Comparison of ENCODE assay signal across 13 cellular contexts in the genomic region with DNA sequence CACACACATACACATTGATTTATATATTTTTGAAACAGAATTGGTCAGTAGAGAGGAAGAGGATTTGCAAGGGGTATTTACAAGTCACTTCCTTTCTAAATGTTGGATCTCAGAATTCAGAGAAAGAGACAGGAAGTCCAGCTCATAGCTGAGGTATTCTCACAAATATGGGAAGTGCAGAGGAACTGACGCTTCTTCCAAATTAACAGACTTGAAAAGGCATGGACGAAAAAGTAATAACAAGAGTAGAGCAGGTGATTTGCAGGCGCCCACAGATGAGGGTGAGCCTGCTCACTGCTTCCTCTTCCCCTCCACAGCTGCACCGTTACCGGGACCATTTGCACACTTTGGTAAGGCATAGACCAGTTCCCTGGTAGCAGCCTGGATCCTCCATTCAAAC.
DNase-seq lines count a peak whose midpoint lies in the region; ATAC-seq, FAIRE-seq and TF ChIP-seq lines count a peak whose summit lies in the region.
"Had no signal": no experiment of that assay in that cellular context is flagged by ENCODE, and none has a peak within 500 bp of the region (broad histone marks: within the 10 kb centered on the region; RNA-seq: fewer than 3 reads in every experiment).

No MANE protein-coding gene starts in this region.

- H4K8ac ChIP-seq in mesenchymal stem cell (ENCODE audit: low read length): peak overlapping the region; percentile 82

- H3K79me1 ChIP-seq in mesenchymal stem cell (replicated peaks; ENCODE audit: low read length, poor library complexity, severe bottlenecking): peaks cover 19% of the 10 kb centered on the region

- no peak overlapping the region for H2BK15ac ChIP-seq in mesenchymal stem cell (ENCODE audit: low read depth, poor library complexity, severe bottlenecking)

- no peaks in the 10 kb centered on the region for H3K9me3 Mint-ChIP-seq in astrocyte (ENCODE audit: unreplicated experiment)

- H2BK5ac ChIP-seq in mesenchymal stem cell (ENCODE audit: low read depth, low read length, poor library complexity, severe bottlenecking): no peak overlapping the region

- TF ChIP-seq CTCF in astrocyte (IDR thresholded peaks at IDR 0.05; ENCODE audit: insufficient read depth, low read depth, low read length): no peak

- H3K27me3 ChIP-seq in astrocyte (ENCODE audit: insufficient read depth, low read length) (no peaks in the 10 kb centered on the region), mesenchymal stem cell (ENCODE audit: control insufficient read depth in 1 of 2, insufficient read depth in 1 of 2, low read length in 2 of 2) (no peaks in the 10 kb centered on the region)
- H3K27me3 ChIP-seq: pancreas had no signal

- no peak overlapping the region for H3K4me3 Mint-ChIP-seq in astrocyte (ENCODE audit: unreplicated experiment)

- peak; percentile 13 for FAIRE-seq in astrocyte (lab: Jason Lieb, UNC)
- FAIRE-seq: pancreas had no signal

- H3K4me1 ChIP-seq in astrocyte (ENCODE audit: insufficient read depth, low read length) (peaks cover 4% of the 10 kb centered on the region), mesenchymal stem cell (ENCODE audit: control insufficient read depth, insufficient read depth, low read depth, low read length) (peaks cover 4% of the 10 kb centered on the region)

- no peak overlapping the region for H2BK120ac ChIP-seq in mesenchymal stem cell (ENCODE audit: low read depth, low read length)

- no peak overlapping the region for H3K23ac ChIP-seq in mesenchymal stem cell (ENCODE audit: low read length in 2 of 2)

- no peak overlapping the region for H3K4ac ChIP-seq in mesenchymal stem cell (ENCODE audit: low read depth in 1 of 2, low read length in 2 of 2)

- no peaks in the 10 kb centered on the region for H4K20me1 ChIP-seq in astrocyte (ENCODE audit: insufficient read depth, low read length)

- H3K18ac ChIP-seq in mesenchymal stem cell (ENCODE audit: low read depth in 1 of 2, low read length in 2 of 2): peak overlapping the region in 1 of 2 experiments; percentile 85

- peak overlapping the region; percentile 16 for H3K27ac Mint-ChIP-seq in astrocyte (ENCODE audit: unreplicated experiment)

- H4K91ac ChIP-seq in mesenchymal stem cell (ENCODE audit: low read length): no peak overlapping the region

- peaks cover 12% of the 10 kb centered on the region for H3K4me1 Mint-ChIP-seq in astrocyte (ENCODE audit: low read depth, unreplicated experiment)

- H3K36me3 ChIP-seq in astrocyte (ENCODE audit: insufficient read depth, low read length) (no peaks in the 10 kb centered on the region), mesenchymal stem cell (ENCODE audit: control insufficient read depth in 1 of 2, insufficient read depth in 2 of 2, low read depth in 1 of 2, low read length in 2 of 2) (no peaks in the 10 kb centered on the region)
- H3K36me3 ChIP-seq: pancreas had no signal

- peaks cover 6% of the 10 kb centered on the region for H3K36me3 Mint-ChIP-seq in astrocyte (ENCODE audit: low read depth, unreplicated experiment)

- no peak overlapping the region for H2AK5ac ChIP-seq in mesenchymal stem cell (ENCODE audit: low read length, severe bottlenecking)

- H3K9ac ChIP-seq in astrocyte (ENCODE audit: low read length): no peak overlapping the region
- no peak overlapping the region for H3K9ac ChIP-seq in mesenchymal stem cell (ENCODE audit: low read length)

- H3K79me2 ChIP-seq in astrocyte (ENCODE audit: insufficient read depth, low read length): no peaks in the 10 kb centered on the region

- H3K27me3 Mint-ChIP-seq in astrocyte (ENCODE audit: low read depth, unreplicated experiment): no peaks in the 10 kb centered on the region

- 15% methylated on average over 5 of the region's 5 CpGs for WGBS in mesenchymal stem cell

- H3K4me3 ChIP-seq in astrocyte (ENCODE audit: insufficient read depth, low read depth, low read length): no peak overlapping the region
- no peak overlapping the region for H3K4me3 ChIP-seq in mesenchymal stem cell (ENCODE audit: insufficient read depth in 1 of 2, low read depth in 1 of 2, low read length in 2 of 2)
- H3K4me3 ChIP-seq: pancreas had no signal

- H3K27ac ChIP-seq in astrocyte (ENCODE audit: low read depth, low read length) (no peak overlapping the region), mesenchymal stem cell (ENCODE audit: low read length, poor library complexity, severe bottlenecking) (peak overlapping the region; percentile 15)

- H3K14ac ChIP-seq in mesenchymal stem cell (ENCODE audit: low read length in 2 of 2): peak overlapping the region in 1 of 2 experiments; percentile 35

- peak overlapping the region in 1 of 2 experiments; percentile 59 for H2BK12ac ChIP-seq in mesenchymal stem cell (ENCODE audit: low read length in 2 of 2)

- H3K4me2 ChIP-seq in astrocyte (ENCODE audit: low read length): peak overlapping the region; percentile 52
- no peak overlapping the region for H3K4me2 ChIP-seq in mesenchymal stem cell (ENCODE audit: low read length, poor library complexity, severe bottlenecking)

- DNase-seq in CD1c-positive myeloid dendritic cell (ENCODE audit: extremely low spot score) (peak; percentile 78), HT1080 (ENCODE audit: low read depth) (peak; percentile 78), astrocyte (ENCODE audit: low read depth) (peak; percentile 16), mesenchymal stem cell (no peak), NCI-H1694 (lab: John Stamatoyannopoulos, UW) (no peak), NCI-H2227 (lab: John Stamatoyannopoulos, UW; ENCODE audit: unreplicated experiment) (no peak)
- DNase-seq in activated T-cell treated with anti-CD3 and anti-CD28 coated beads, Interleukin-2, amount 50 U/mL, for 1 hour: no peak
- DNase-seq: activated CD8-positive, alpha-beta memory T cell treated with anti-CD3 and anti-CD28 coated beads, Interleukin-2, amount 50 U/mL, for 48 hours; cerebellar nuclear complex; DND-41; NCI-H2171 treated with DMSO at 0.1 percent for 48 hours had no signal

- H3K9me3 ChIP-seq in astrocyte (ENCODE audit: insufficient read depth, low read depth, low read length) (no peaks in the 10 kb centered on the region), mesenchymal stem cell (ENCODE audit: control insufficient read depth, low read length) (no peaks in the 10 kb centered on the region)
- H3K9me3 ChIP-seq: pancreas had no signal

- peak overlapping the region; percentile 45 for H2AFZ ChIP-seq in astrocyte (ENCODE audit: low read depth, low read length)
- H2AFZ ChIP-seq in mesenchymal stem cell (ENCODE audit: low read depth, low read length): peak overlapping the region; percentile 88

- no peak for ATAC-seq in GM21367 (IDR thresholded peaks at IDR 0.05; ENCODE audit: unreplicated experiment)

Comparison
In these comparisons a context has a peak if more than half of its experiments do, and no peak if none do; other contexts are left out.
1. DNase-seq: peak in CD1c-positive myeloid dendritic cell (single experiment), HT1080 (single experiment) and astrocyte (single experiment); none in mesenchymal stem cell (single experiment), NCI-H1694 (single experiment), activated T-cell treated with anti-CD3 and anti-CD28 coated beads, Interleukin-2, amount 50 U/mL, for 1 hour (single experiment) and NCI-H2227 (single experiment).